8 cellular contexts compared by ENCODE assay signal in the genomic region with DNA sequence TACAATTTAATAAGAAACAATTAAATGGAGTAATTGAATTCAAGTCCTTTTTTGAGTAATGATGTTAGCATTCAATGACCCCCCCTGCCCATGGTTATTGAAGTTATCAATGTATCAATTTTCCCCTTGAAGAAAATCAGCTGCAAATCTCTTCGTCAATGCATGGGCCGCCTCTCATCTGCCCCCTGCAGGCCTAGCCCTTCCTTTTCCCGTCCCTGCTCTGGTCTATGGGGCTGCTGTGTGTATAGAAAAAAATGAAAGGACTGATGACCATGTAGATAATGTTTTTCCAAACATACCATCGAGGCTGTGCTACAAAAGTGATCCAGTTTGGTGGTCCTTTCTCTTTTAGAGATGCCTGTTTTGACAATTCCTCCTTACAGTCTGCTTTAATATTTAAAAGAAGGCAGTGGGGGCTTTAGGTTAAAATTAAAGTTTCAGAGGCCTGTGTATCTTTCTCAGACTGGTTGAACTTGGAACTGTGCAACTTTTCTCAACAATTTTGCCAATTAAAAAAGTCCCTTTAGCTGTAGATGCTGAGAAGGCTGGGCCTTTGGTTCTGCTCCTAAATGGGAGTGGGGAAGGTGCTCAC.
DNase-seq lines count a peak whose midpoint lies in the region; ATAC-seq, FAIRE-seq and TF ChIP-seq lines count a peak whose summit lies in the region.

No MANE protein-coding gene starts in this region.

- POLR2A ChIA-PET in BJ (lab: Charles Lee) = no interaction called here

- DNase-seq in BJ (ENCODE audit: low read depth) (no peak), HuH-7 (ENCODE audit: low spot score) (peak; percentile 47), keratinocyte (ENCODE audit: low read depth, low spot score) (no peak), NCI-H1694 (lab: John Stamatoyannopoulos, UW) (no peak)
- DNase-seq in activated CD4-positive, alpha-beta T cell treated with anti-CD3 and anti-CD28 coated beads, Interleukin-2, amount 50 U/mL, for 1 hour = peak; percentile 22

- H3K9ac ChIP-seq in keratinocyte (ENCODE audit: control insufficient read depth, extremely low read depth, insufficient read depth, low read length) = no peak overlapping the region

- H3K79me2 ChIP-seq in keratinocyte (ENCODE audit: control insufficient read depth, insufficient read depth, low read length) = no peaks in the 10 kb centered on the region

- no peaks in the 10 kb centered on the region for H3K9me3 ChIP-seq in keratinocyte (ENCODE audit: control insufficient read depth, low read depth, low read length)

- no peak for FAIRE-seq in keratinocyte (lab: Jason Lieb, UNC)

- no peaks in the 10 kb centered on the region for H4K20me1 ChIP-seq in keratinocyte (ENCODE audit: control insufficient read depth, extremely low read depth, insufficient read depth, low read length)

- H3K4me3 ChIP-seq in BJ (ENCODE audit: low read depth, low read length) (no peak overlapping the region), keratinocyte (ENCODE audit: control insufficient read depth in 2 of 3, extremely low read depth in 1 of 3, insufficient read depth in 2 of 3, low read depth in 1 of 3, low read length in 3 of 3) (no peak overlapping the region)

- ATAC-seq in GM18907 (IDR thresholded peaks at IDR 0.05; ENCODE audit: unreplicated experiment) = peak; percentile 68
- ATAC-seq in HG02840 (IDR thresholded peaks at IDR 0.05; ENCODE audit: low FRiP score, unreplicated experiment) = no peak
- no peak for ATAC-seq in HG02981 (IDR thresholded peaks at IDR 0.05; ENCODE audit: unreplicated experiment)

- H3K27me3 ChIP-seq in BJ (ENCODE audit: control insufficient read depth, insufficient read depth, low read length) (peaks cover 1% of the 10 kb centered on the region; the same call in 1 of the 2 replicates), keratinocyte (ENCODE audit: control insufficient read depth, extremely low read depth, insufficient read depth, low read length) (peaks cover 16% of the 10 kb centered on the region)

- no peak overlapping the region for H2AFZ ChIP-seq in keratinocyte (ENCODE audit: control insufficient read depth, low read length)

- H3K36me3 ChIP-seq in BJ (ENCODE audit: control insufficient read depth, insufficient read depth, low read length) (no peaks in the 10 kb centered on the region), keratinocyte (ENCODE audit: control insufficient read depth in 2 of 2, extremely low read depth in 1 of 2, insufficient read depth in 2 of 2, low read length in 2 of 2) (no peaks in the 10 kb centered on the region)

- TF ChIP-seq CTCF in BJ (IDR thresholded peaks at IDR 0.05; ENCODE audit: insufficient read depth, low read depth, low read length) (peak; percentile 49), keratinocyte (optimal IDR thresholded peaks at IDR 0.05 in 1 of 3, IDR thresholded peaks at IDR 0.05 in 1 of 3, conservative IDR thresholded peaks at IDR 0.05 in 1 of 3; ENCODE audit: extremely low read depth in 1 of 3, insufficient read depth in 2 of 3, low read length in 3 of 3) (peak; percentile 33 to 50 (median 43))

- no peak overlapping the region for H3K4me2 ChIP-seq in keratinocyte (ENCODE audit: control insufficient read depth, extremely low read depth, insufficient read depth, low read depth, low read length)

- no peak overlapping the region for H3K27ac ChIP-seq in keratinocyte (ENCODE audit: control insufficient read depth, insufficient read depth, low read length)

- CTCF ChIA-PET in BJ (lab: Yijun Ruan, JAX) = no interaction called here

- no peaks in the 10 kb centered on the region for H3K9me1 ChIP-seq in keratinocyte (ENCODE audit: control insufficient read depth, extremely low read depth, insufficient read depth, low read length)

- H3K4me1 ChIP-seq in keratinocyte (ENCODE audit: control insufficient read depth, extremely low read depth, insufficient read depth, low read length) = peaks cover 9% of the 10 kb centered on the region

- dilution Hi-C loops in keratinocyte (cut with MboI; ENCODE audit: extremely low pct_ligation_motif_present, low sequenced_read_pairs) = no loop called here

Comparison
In these comparisons a context has a peak if more than half of its experiments do, and no peak if none do; other contexts are left out.
1. DNase-seq: peak in HuH-7 (single experiment) and activated CD4-positive, alpha-beta T cell treated with anti-CD3 and anti-CD28 coated beads, Interleukin-2, amount 50 U/mL, for 1 hour (single experiment); none in BJ (single experiment), keratinocyte (single experiment) and NCI-H1694 (single experiment).